In the genomic region with DNA sequence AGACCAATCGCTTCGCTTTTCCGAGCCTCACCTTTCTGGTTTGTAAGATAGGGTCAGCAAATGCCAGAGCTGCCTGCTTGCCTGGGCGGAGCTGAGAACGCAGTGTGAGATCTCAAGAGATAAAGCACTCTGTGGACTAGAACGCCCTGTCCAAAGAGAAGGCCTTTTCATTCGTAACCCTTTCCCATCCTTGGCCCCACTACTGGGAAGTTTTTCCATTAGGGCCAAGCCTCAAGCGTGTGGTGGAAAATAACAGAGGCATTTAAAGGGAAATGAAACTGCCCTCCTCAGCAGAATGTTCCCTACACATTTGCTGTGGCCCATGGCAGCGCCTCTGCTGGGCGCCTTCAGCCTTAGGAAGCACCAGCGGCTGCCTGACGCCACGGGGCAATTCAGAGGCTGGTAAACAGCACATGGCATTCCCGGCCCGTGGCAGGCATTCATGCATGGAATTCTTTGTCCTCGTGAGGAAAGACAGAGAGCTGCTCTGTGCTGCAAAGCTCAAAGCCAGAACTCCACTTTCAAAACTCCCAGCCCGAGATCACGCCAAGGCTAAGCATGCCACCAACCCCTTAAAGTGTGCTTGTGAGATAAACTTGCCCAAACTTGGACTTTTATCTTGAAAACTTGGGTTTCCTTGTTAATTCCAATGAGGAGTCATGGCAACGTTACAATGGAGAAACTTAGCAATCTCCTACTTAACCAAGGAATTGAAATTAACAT, we compare ENCODE assay signal across 8 cellular contexts. TPM values are rescaled to one million over a fixed set of nuclear protein-coding genes. Genes with fewer than 3 reads are reported as not detected.
DNase-seq lines count a peak whose midpoint lies in the region; ATAC-seq, FAIRE-seq and TF ChIP-seq lines count a peak whose summit lies in the region.

No MANE protein-coding gene starts in this region.

- no peaks in the 10 kb centered on the region for H3K27me3 Mint-ChIP-seq in Caco-2 (ENCODE audit: insufficient read depth, unreplicated experiment)
- H3K27me3 Mint-ChIP-seq in activated T-cell treated with anti-CD3 and anti-CD28 coated beads, Interleukin-2, amount 50 U/mL, for 24 hours: peaks cover 8% of the 10 kb centered on the region

- intact Hi-C loops in Caco-2 (cut with micrococcal nuclease; ENCODE audit: unreplicated experiment): loop anchor here (2.0 kb wide), 3 partner anchors 36 to 114 kb away; no protein-coding TSS in a partner anchor

- peak overlapping the region; percentile 85 for H3K27ac Mint-ChIP-seq in Caco-2 (ENCODE audit: unreplicated experiment)
- no peak overlapping the region for H3K27ac Mint-ChIP-seq in activated T-cell treated with anti-CD3 and anti-CD28 coated beads, Interleukin-2, amount 50 U/mL, for 24 hours

- H3K9me3 ChIP-seq in Caco-2: no peaks in the 10 kb centered on the region; the same call in 1 of the 2 replicates

- DNase-seq in Caco-2 (peak; percentile 79 to 83), HuH-7.5 (ENCODE audit: low spot score) (peak; percentile 73), SW480 (ENCODE audit: low spot score) (peak; percentile 85), fibroblast of mammary gland (ENCODE audit: low read depth) (no peak), myocyte (ENCODE audit: low read depth) (peak; percentile 89), GM19239 (ENCODE audit: insufficient read length, low spot score) (no peak)
- no peak for DNase-seq in activated T-cell treated with anti-CD3 and anti-CD28 coated beads, Interleukin-2, amount 50 U/mL, for 24 hours

- FAIRE-seq in GM19239 (lab: Jason Lieb, UNC): no peak

- peaks cover 23% of the 10 kb centered on the region for H3K36me3 Mint-ChIP-seq in Caco-2 (ENCODE audit: insufficient read depth, unreplicated experiment)
- H3K36me3 Mint-ChIP-seq in activated T-cell treated with anti-CD3 and anti-CD28 coated beads, Interleukin-2, amount 50 U/mL, for 24 hours (ENCODE audit: low read depth): no peaks in the 10 kb centered on the region

- H3K4me1 Mint-ChIP-seq in Caco-2 (ENCODE audit: low read depth, unreplicated experiment): peaks cover 36% of the 10 kb centered on the region
- H3K4me1 Mint-ChIP-seq in activated T-cell treated with anti-CD3 and anti-CD28 coated beads, Interleukin-2, amount 50 U/mL, for 24 hours (ENCODE audit: low read depth): no peaks in the 10 kb centered on the region

- peak overlapping the region; percentile 58 for H3K4me3 Mint-ChIP-seq in Caco-2 (ENCODE audit: unreplicated experiment)
- no peak overlapping the region for H3K4me3 Mint-ChIP-seq in activated T-cell treated with anti-CD3 and anti-CD28 coated beads, Interleukin-2, amount 50 U/mL, for 24 hours

- POLR2A ChIA-PET in Caco-2 (lab: Charles Lee): interaction anchor here (1.4 to 1.5 kb wide), 2 partner anchors 52 to 83 kb away, joined by 4 to 5 read pairs; a partner anchor contains a TSS

- BruUV-seq in Caco-2 (replicated peaks; lab: Mats Ljungman, UMichigan): no TSS peak

- 0 out of 2 replicates have a peak overlapping the region, but pooled peaks have one; percentile 5 for H3K4me3 ChIP-seq in Caco-2 (ENCODE audit: low read depth, low read length)
- H3K4me3 ChIP-seq in fibroblast of mammary gland (ENCODE audit: control insufficient read depth, low read depth, low read length): no peak overlapping the region

- peaks cover 56% of the 10 kb centered on the region for H3K4me1 ChIP-seq in Caco-2

- no peaks in the 10 kb centered on the region for H3K27me3 ChIP-seq in Caco-2 (replicated peaks; ENCODE audit: control insufficient read depth, insufficient read depth, low read length)

- CTCF ChIA-PET in Caco-2 (lab: Charles Lee): interaction anchor here (0.6 to 2.0 kb wide), 11 partner anchors 28 to 197 kb away, joined by 3 to 12 read pairs (median 5); a partner anchor contains a TSS

- TF ChIP-seq CTCF in Caco-2 (IDR thresholded peaks at IDR 0.05; ENCODE audit: insufficient read depth in 1 of 2, low read depth in 1 of 2, low read length in 1 of 2, severe bottlenecking in 1 of 2, unreplicated experiment in 1 of 2) (peak; percentile 41 to 74), fibroblast of mammary gland (conservative IDR thresholded peaks at IDR 0.05; ENCODE audit: control insufficient read depth, insufficient read depth, low read depth, low read length) (peak; percentile 27)

- no peaks in the 10 kb centered on the region for H3K9me3 Mint-ChIP-seq in Caco-2 (ENCODE audit: unreplicated experiment)
- H3K9me3 Mint-ChIP-seq in activated T-cell treated with anti-CD3 and anti-CD28 coated beads, Interleukin-2, amount 50 U/mL, for 24 hours: no peaks in the 10 kb centered on the region

- no peak for ATAC-seq in HG02981 (IDR thresholded peaks at IDR 0.05; ENCODE audit: unreplicated experiment)

- 0 out of 2 replicates have a peak, but pooled peaks cover under 1% of the 10 kb centered on the region for H3K36me3 ChIP-seq in Caco-2 (ENCODE audit: control insufficient read depth, insufficient read depth, low read length)

RNA-seq across cellular contexts. Expression of a gene that starts 38.1 kb away (rescaled TPM):
- total RNA-seq in Caco-2 (2022): 312 and 324 TPM in 2 replicates
- 141 and 144 TPM in 2 replicates for total RNA-seq in myocyte
- polyA plus RNA-seq in myocyte (2012): 151 TPM

Comparison
In these comparisons a context has a peak if more than half of its experiments do, and no peak if none do; other contexts are left out.
1. DNase-seq: peak in Caco-2 (2 of 2), HuH-7.5 (single experiment), SW480 (single experiment) and myocyte (single experiment); none in fibroblast of mammary gland (single experiment), activated T-cell treated with anti-CD3 and anti-CD28 coated beads, Interleukin-2, amount 50 U/mL, for 24 hours (single experiment) and GM19239 (single experiment).